19 cellular contexts compared by ENCODE assay signal in the genomic region with DNA sequence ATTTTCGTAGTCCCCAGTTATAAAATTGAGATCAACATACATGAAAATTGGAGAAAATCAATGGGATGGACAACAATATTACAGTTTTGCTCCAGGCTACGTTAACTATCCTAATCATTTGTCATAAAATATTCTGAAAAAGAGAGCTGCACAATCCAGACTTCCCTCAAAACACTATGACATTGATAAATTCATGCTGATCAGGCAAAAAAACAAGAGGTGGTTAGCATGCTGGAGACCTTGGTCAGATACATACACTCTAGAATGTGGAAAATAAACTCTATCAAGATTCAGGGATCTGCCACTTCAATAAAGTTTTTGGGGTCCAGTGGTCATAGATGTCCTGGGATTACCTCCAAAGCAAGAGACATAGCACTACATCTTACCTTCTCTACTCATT. TPM values are rescaled to one million over a fixed set of nuclear protein-coding genes. Genes with fewer than 3 reads are reported as not detected.
DNase-seq lines count a peak whose midpoint lies in the region; ATAC-seq, FAIRE-seq and TF ChIP-seq lines count a peak whose summit lies in the region.
"Had no signal": no experiment of that assay in that cellular context is flagged by ENCODE, and none has a peak within 500 bp of the region (broad histone marks: within the 10 kb centered on the region; RNA-seq: fewer than 3 reads in every experiment).

No MANE protein-coding gene starts in this region.

- TF ChIP-seq EP300 in A549 (IDR thresholded peaks at IDR 0.05), result no peak

- H3K79me2 ChIP-seq in HCT116 (ENCODE audit: insufficient read depth, low read length), result no peaks in the 10 kb centered on the region

- DNase-seq in A549 (ENCODE audit: low read depth in 1 of 2, low spot score in 1 of 2) (no peak), HCT116 (ENCODE audit: low read depth, low spot score) (no peak), RWPE2 (ENCODE audit: low spot score) (no peak), epithelial cell of prostate (ENCODE audit: low read depth, low spot score) (no peak), prostate gland (ENCODE audit: low spot score) (no peak), DMS153 treated with DMSO at 0.1 percent for 48 hours (lab: John Stamatoyannopoulos, UW; ENCODE audit: unreplicated experiment) (no peak), GM19238 (ENCODE audit: insufficient read length, low spot score) (no peak)
- DNase-seq: CD8-positive, alpha-beta T cell; COR-L47; DMS153; DND-41; GDM1; KBM-7 had no signal

- CTCF ChIA-PET in A549 (lab: Yijun Ruan, JAX), result interaction anchor here (0.9 to 1.8 kb wide), 3 partner anchors 10 to 209 kb away, joined by 3 to 4 read pairs (median 3); no protein-coding TSS in a partner anchor
- CTCF ChIA-PET in HCT116 (lab: Charles Lee), result interaction anchor here (1.4 kb wide), 1 partner anchor 11 kb away, joined by 3 read pairs; no protein-coding TSS in a partner anchor

- no peak for FAIRE-seq in A549 (lab: Jason Lieb, UNC)
- FAIRE-seq: A204.1, D721Med, GM12892, HTR-8/SVneo had no signal

- no peak overlapping the region for H2AFZ ChIP-seq in HCT116 (ENCODE audit: low read depth, low read length, poor library complexity, severe bottlenecking)
- H2AFZ ChIP-seq: GM23248 had no signal

- TF ChIP-seq RAD21 in A549 (conservative IDR thresholded peaks at IDR 0.05 in 1 of 2, IDR thresholded peaks at IDR 0.05 in 1 of 2) (no peak), HCT116 (IDR thresholded peaks at IDR 0.05; ENCODE audit: low read depth) (no peak)

- RAD21 ChIA-PET in HCT116 (lab: Charles Lee; ENCODE audit: low non-redundant PET in 1 of 2, low total read pairs in 2 of 2, uncharacterized antibody in 2 of 2, unreplicated experiment in 2 of 2), result no interaction called here

- no TSS peak for BruUV-seq in HCT116 (replicated peaks; lab: Mats Ljungman, UMichigan)

- no peak overlapping the region for H3K9ac ChIP-seq in HCT116 (ENCODE audit: low read length)
- H3K9ac ChIP-seq: GM23248 had no signal

- H3K4me3 ChIP-seq in A549 (no peak overlapping the region), HCT116 (replicated peaks in 1 of 2; ENCODE audit: low read depth in 1 of 2, low read length in 2 of 2) (no peak overlapping the region), RWPE2 (ENCODE audit: severe bottlenecking) (no peak overlapping the region), prostate gland (no peak overlapping the region)
- H3K4me3 ChIP-seq: GM23248 had no signal

- H3K36me3 ChIP-seq in HCT116 (ENCODE audit: control insufficient read depth in 1 of 2, insufficient read depth in 2 of 2, low read length in 2 of 2), result no peaks in the 10 kb centered on the region
- H3K36me3 ChIP-seq in RWPE2 (ENCODE audit: low read depth), result no peaks in the 10 kb centered on the region
- H3K36me3 ChIP-seq in prostate gland, result no peaks in the 10 kb centered on the region

- H4K20me1 ChIP-seq in HCT116 (ENCODE audit: insufficient read depth), result no peaks in the 10 kb centered on the region

- H3K4me1 ChIP-seq in A549 (peaks cover 25% of the 10 kb centered on the region), HCT116 (ENCODE audit: control insufficient read depth in 1 of 2, insufficient read depth in 2 of 2, low read length in 2 of 2) (peaks cover 22 to 71% of the 10 kb centered on the region in 2 experiments), RWPE2 (ENCODE audit: insufficient read depth, poor library complexity, severe bottlenecking) (peaks cover 41% of the 10 kb centered on the region), prostate gland (replicated peaks) (no peaks in the 10 kb centered on the region)

- no peaks in the 10 kb centered on the region for H3K27me3 ChIP-seq in HCT116 (ENCODE audit: insufficient read depth, low read length)
- no peaks in the 10 kb centered on the region for H3K27me3 ChIP-seq in RWPE2 (ENCODE audit: insufficient read depth, poor library complexity, severe bottlenecking)
- no peaks in the 10 kb centered on the region for H3K27me3 ChIP-seq in prostate gland (replicated peaks; ENCODE audit: insufficient read depth)

- H3K4me2 ChIP-seq in A549, result no peak overlapping the region
- H3K4me2 ChIP-seq in HCT116 (ENCODE audit: low read length), result peak overlapping the region; percentile 51

- POLR2A ChIA-PET in A549 (lab: Yijun Ruan, JAX), result no interaction called here
- POLR2A ChIA-PET in HCT116 (lab: Charles Lee), result interaction anchor here (1.1 to 2.6 kb wide), 6 partner anchors 10 to 48 kb away, joined by 3 to 9 read pairs (median 6); no protein-coding TSS in a partner anchor

- no peaks in the 10 kb centered on the region for H3K9me3 ChIP-seq in A549
- H3K9me3 ChIP-seq in HCT116 (ENCODE audit: control insufficient read depth in 1 of 2, insufficient read depth in 1 of 2, low read depth in 1 of 2, low read length in 2 of 2), result no peaks in the 10 kb centered on the region
- no peaks in the 10 kb centered on the region for H3K9me3 ChIP-seq in RWPE2 (ENCODE audit: severe bottlenecking)
- H3K9me3 ChIP-seq in prostate gland, result no peaks in the 10 kb centered on the region

- H3K27ac ChIP-seq in A549 (peak overlapping the region in 1 of 2 experiments; percentile 66; a peak in 2 of 6 replicates), HCT116 (ENCODE audit: low read depth, low read length) (no peak overlapping the region), RWPE2 (ENCODE audit: poor library complexity, severe bottlenecking) (peak overlapping the region; percentile 89), epithelial cell of prostate (peak overlapping the region; percentile 60), prostate gland (no peak overlapping the region)

- TF ChIP-seq POLR2A in A549 (IDR thresholded peaks at IDR 0.05; ENCODE audit: low read length) (no peak), HCT116 (IDR thresholded peaks at IDR 0.05; ENCODE audit: borderline replicate concordance, extremely low read depth, insufficient read depth, insufficient read length) (no peak), prostate gland (IDR thresholded peaks at IDR 0.05) (no peak)

- H3K9me2 ChIP-seq in HCT116 (ENCODE audit: insufficient read depth), result no peaks in the 10 kb centered on the region

- 80% methylated on average over 2 of the region's 2 CpGs for WGBS in A549 (ENCODE audit: missing lambda C conversion rate)
- 93% methylated on average over 2 of the region's 2 CpGs for WGBS in prostate gland

- no peak for TF ChIP-seq CTCF in A549 (IDR thresholded peaks at IDR 0.05)
- no peak for TF ChIP-seq CTCF in HCT116 (IDR thresholded peaks at IDR 0.05 in 2 of 3, conservative IDR thresholded peaks at IDR 0.05 in 1 of 3; ENCODE audit: borderline replicate concordance in 1 of 3, insufficient read depth in 1 of 3, low read depth in 2 of 3, low read length in 2 of 3)
- TF ChIP-seq CTCF in RWPE2 (IDR thresholded peaks at IDR 0.05; ENCODE audit: poor library complexity, severe bottlenecking), result no peak
- no peak for TF ChIP-seq CTCF in prostate gland (IDR thresholded peaks at IDR 0.05)

- ATAC-seq in A549 (no peak), HCT116 (no peak), RWPE2 (ENCODE audit: low read depth) (no peak), GM21529 (IDR thresholded peaks at IDR 0.05; ENCODE audit: unreplicated experiment) (no peak)
- ATAC-seq: CD8-positive, alpha-beta T cell had no signal

- intact Hi-C loops in HCT116 (cut with micrococcal nuclease), result no loop called here
- intact Hi-C loops in prostate gland (cut with DNase I), result no loop called here

TF ChIP-seq in A549, 52 proteins besides CTCF, POLR2A, EP300 and RAD21:
- TF ChIP-seq EHMT2 (IDR thresholded peaks at IDR 0.05; ENCODE audit: low read depth) (no peak), MAFK (IDR thresholded peaks at IDR 0.05; ENCODE audit: partially characterized antibody) (peak; percentile 82)

TF ChIP-seq in HCT116, 20 proteins besides CTCF, POLR2A, EP300 and RAD21:
- no peak for TF ChIP-seq ELF1 (IDR thresholded peaks at IDR 0.05; ENCODE audit: borderline replicate concordance, low read depth)
- TF ChIP-seq, protein P1, sequence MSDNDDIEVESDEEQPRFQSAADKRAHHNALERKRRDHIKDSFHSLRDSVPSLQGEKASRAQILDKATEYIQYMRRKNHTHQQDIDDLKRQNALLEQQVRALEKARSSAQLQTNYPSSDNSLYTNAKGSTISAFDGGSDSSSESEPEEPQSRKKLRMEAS (IDR thresholded peaks at IDR 0.05), result no peak
- no peak for TF ChIP-seq FOSL1 (IDR thresholded peaks at IDR 0.05; ENCODE audit: low read depth)
- TF ChIP-seq, protein P2, sequence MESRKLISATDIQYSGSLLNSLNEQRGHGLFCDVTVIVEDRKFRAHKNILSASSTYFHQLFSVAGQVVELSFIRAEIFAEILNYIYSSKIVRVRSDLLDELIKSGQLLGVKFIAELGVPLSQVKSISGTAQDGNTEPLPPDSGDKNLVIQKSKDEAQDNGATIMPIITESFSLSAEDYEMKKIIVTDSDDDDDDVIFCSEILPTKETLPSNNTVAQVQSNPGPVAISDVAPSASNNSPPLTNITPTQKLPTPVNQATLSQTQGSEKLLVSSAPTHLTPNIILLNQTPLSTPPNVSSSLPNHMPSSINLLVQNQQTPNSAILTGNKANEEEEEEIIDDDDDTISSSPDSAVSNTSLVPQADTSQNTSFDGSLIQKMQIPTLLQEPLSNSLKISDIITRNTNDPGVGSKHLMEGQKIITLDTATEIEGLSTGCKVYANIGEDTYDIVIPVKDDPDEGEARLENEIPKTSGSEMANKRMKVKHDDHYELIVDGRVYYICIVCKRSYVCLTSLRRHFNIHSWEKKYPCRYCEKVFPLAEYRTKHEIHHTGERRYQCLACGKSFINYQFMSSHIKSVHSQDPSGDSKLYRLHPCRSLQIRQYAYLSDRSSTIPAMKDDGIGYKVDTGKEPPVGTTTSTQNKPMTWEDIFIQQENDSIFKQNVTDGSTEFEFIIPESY (IDR thresholded peaks at IDR 0.05; ENCODE audit: extremely low read depth, insufficient replicate concordance, low read length), result no peak
- no peak for TF ChIP-seq EZH2 (IDR thresholded peaks at IDR 0.05)
- TF ChIP-seq YY1 (IDR thresholded peaks at IDR 0.05; ENCODE audit: extremely low read depth, insufficient replicate concordance, low read depth, low read length), result no peak
- TF ChIP-seq, protein P3, sequence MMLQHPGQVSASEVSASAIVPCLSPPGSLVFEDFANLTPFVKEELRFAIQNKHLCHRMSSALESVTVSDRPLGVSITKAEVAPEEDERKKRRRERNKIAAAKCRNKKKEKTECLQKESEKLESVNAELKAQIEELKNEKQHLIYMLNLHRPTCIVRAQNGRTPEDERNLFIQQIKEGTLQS (IDR thresholded peaks at IDR 0.05), result no peak
- no peak for TF ChIP-seq EZH2phosphoT487 (IDR thresholded peaks at IDR 0.05; ENCODE audit: borderline replicate concordance)
- TF ChIP-seq SRF (IDR thresholded peaks at IDR 0.05; ENCODE audit: low read depth), result no peak
- TF ChIP-seq EGR1 (IDR thresholded peaks at IDR 0.05; ENCODE audit: low read depth), result no peak
- no peak for TF ChIP-seq ZFX (IDR thresholded peaks at IDR 0.05)
TF ChIP-seq in HCT116: peak in this region for 0.

RNA-seq across cellular contexts. Expression of a gene that starts 32.5 kb away (rescaled TPM):
- polyA plus RNA-seq in A549 (2011; rRNA removed) (22.0 and 29.7 TPM in 2 replicates), A549 (2017; fragmentation: RNase III; extraction: RNeasy Plus Mini Kit Qiagen cat#74134 plus additional on column Dnase treatment) (14.3 to 16.2 TPM (median 15.8 TPM) in 3 replicates)
- polyA plus RNA-seq in A549 (2012; cell fraction: cytosol; rRNA removed), result 4.7 and 5.0 TPM in 2 replicates
- 4.3 and 5.9 TPM in 2 replicates for polyA plus RNA-seq in A549 (2012; cell fraction: nucleus; rRNA removed)
- 15.6 and 16.1 TPM in 2 replicates for polyA minus RNA-seq in A549 (2011; rRNA and poly(A)+ RNA removed)
- total RNA-seq in HCT116 (2021; ENCODE audit: unreplicated experiment) (128 TPM), prostate gland (10 to 100 TPM; 27.8 to 32.9 TPM)
- 29.0 and 40.6 TPM in 2 replicates for polyA plus RNA-seq in HCT116 (2012)
- total RNA-seq: CD8-positive, alpha-beta T cell had no signal

Comparison
In these comparisons a context has a peak if more than half of its experiments do, and no peak if none do; other contexts are left out.
1. H3K27ac ChIP-seq: peak in RWPE2 (single experiment) and epithelial cell of prostate (single experiment); none in HCT116 (single experiment) and prostate gland (0 of 2).